In the genomic region with DNA sequence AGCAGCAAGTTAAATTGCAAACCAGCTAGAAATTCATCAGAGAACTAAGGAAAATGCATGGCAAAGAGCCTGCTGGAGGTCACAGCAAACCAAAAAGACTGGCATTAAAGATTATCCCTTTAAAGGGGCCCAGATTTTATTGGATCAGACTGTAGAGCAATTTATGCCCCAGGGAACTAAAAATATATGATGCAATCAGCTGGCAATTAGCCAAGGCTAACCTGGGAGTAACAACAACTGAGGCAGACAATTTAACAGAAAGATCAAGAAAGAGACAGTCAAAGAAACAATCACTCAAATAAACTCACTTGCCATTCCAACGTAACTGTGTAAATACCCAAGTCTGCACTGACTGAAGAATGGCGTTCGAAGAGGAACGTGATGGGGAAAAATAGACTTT, we compare ENCODE assay signal across 18 cellular contexts.
DNase-seq lines count a peak whose midpoint lies in the region; ATAC-seq, FAIRE-seq and TF ChIP-seq lines count a peak whose summit lies in the region.
"Had no signal": no experiment of that assay in that cellular context is flagged by ENCODE, and none has a peak within 500 bp of the region (broad histone marks: within the 10 kb centered on the region; RNA-seq: fewer than 3 reads in every experiment).

No MANE protein-coding gene starts in this region.

- no peaks in the 10 kb centered on the region for H4K20me1 ChIP-seq in IMR-90 (ENCODE audit: insufficient read depth, low read length)
- H4K20me1 ChIP-seq in K562 (replicated peaks; ENCODE audit: control insufficient read depth, insufficient read depth, low read length): no peaks in the 10 kb centered on the region

- H3K23ac ChIP-seq in IMR-90 (ENCODE audit: low read depth, low read length): no peak overlapping the region

- H3K27me3 ChIP-seq in IMR-90 (ENCODE audit: control insufficient read depth, insufficient read depth, low read length) (no peaks in the 10 kb centered on the region), K562 (ENCODE audit: control insufficient read depth in 2 of 2, insufficient read depth in 2 of 2, low read length in 2 of 2) (no peaks in the 10 kb centered on the region)
- H3K27me3 ChIP-seq: BE2C had no signal

- H3K9me3 Mint-ChIP-seq in nephron progenitor cell: no peaks in the 10 kb centered on the region

- in situ Hi-C loops in Caki2 (cut with HindIII; ENCODE audit: low pct_unique_long_range_greater_than_20kb, low sequenced_read_pairs): no loop called here
- in situ Hi-C loops in IMR-90 (cut with MboI; ENCODE audit: low sequenced_read_pairs): no loop called here
- in situ Hi-C loops in K562 (cut with MboI): no loop called here

- BruUV-seq in IMR-90 (replicated peaks; lab: Mats Ljungman, UMichigan) (no TSS peak), K562 (replicated peaks; lab: Mats Ljungman, UMichigan) (no TSS peak)

- CTCF ChIA-PET in IMR-90 (lab: Yijun Ruan, JAX): interaction anchor here (0.7 kb wide), 1 partner anchor 417 kb away, joined by 6 read pairs; no protein-coding TSS in a partner anchor
- CTCF ChIA-PET in K562 (lab: Yijun Ruan, JAX; ENCODE audit: low intra/inter-chr PET ratio): no interaction called here

- no peak overlapping the region for H3K4me3 Mint-ChIP-seq in nephron progenitor cell
- H3K4me3 Mint-ChIP-seq: CD8-positive, alpha-beta memory T cell had no signal

- H2AK9ac ChIP-seq in IMR-90 (replicated peaks; ENCODE audit: low read depth, low read length, poor library complexity): no peak overlapping the region

- H2AFZ ChIP-seq in IMR-90 (replicated peaks; ENCODE audit: low read length, poor library complexity) (no peak overlapping the region), K562 (ENCODE audit: low read depth, low read length) (no peak overlapping the region)
- H2AFZ ChIP-seq: GM23248 had no signal

- no peak overlapping the region for H2AK5ac ChIP-seq in IMR-90 (ENCODE audit: low read depth, low read length)

- no peaks in the 10 kb centered on the region for H3K36me3 ChIP-seq in IMR-90 (ENCODE audit: control insufficient read depth, insufficient read depth, low read length)
- H3K36me3 ChIP-seq in K562 (ENCODE audit: control insufficient read depth, insufficient read depth, low read length): no peaks in the 10 kb centered on the region
- H3K36me3 ChIP-seq: BE2C had no signal

- ATAC-seq in IMR-90 (ENCODE audit: low read depth): no peak
- no peak for ATAC-seq in K562
- ATAC-seq in GM21381 (IDR thresholded peaks at IDR 0.05; ENCODE audit: unreplicated experiment): no peak
- ATAC-seq in HG02973 (IDR thresholded peaks at IDR 0.05; ENCODE audit: unreplicated experiment): no peak

- dilution Hi-C loops in IMR-90 (cut with HindIII; ENCODE audit: low sequenced_read_pairs, unreplicated experiment): no loop called here

- no peak overlapping the region for H2BK5ac ChIP-seq in IMR-90 (ENCODE audit: low read depth, low read length, poor library complexity, severe bottlenecking)

- peak overlapping the region; percentile 93 for H3K27ac Mint-ChIP-seq in nephron progenitor cell
- H3K27ac Mint-ChIP-seq: CD4-positive, CD25-positive, alpha-beta regulatory T cell; CD8-positive, alpha-beta memory T cell had no signal

- no peak overlapping the region for H2BK20ac ChIP-seq in IMR-90 (ENCODE audit: low read depth, low read length)

- H3K4me1 ChIP-seq in IMR-90 (ENCODE audit: control insufficient read depth, insufficient read depth, low read length) (no peaks in the 10 kb centered on the region), K562 (replicated peaks in 1 of 2; ENCODE audit: control insufficient read depth in 2 of 2, insufficient read depth in 2 of 2, low read length in 2 of 2) (no peaks in the 10 kb centered on the region)
- H3K4me1 ChIP-seq: BE2C had no signal

- H3K18ac ChIP-seq in IMR-90 (ENCODE audit: low read depth, low read length): no peak overlapping the region

- no peak for TF ChIP-seq EP300 in K562 (IDR thresholded peaks at IDR 0.05; ENCODE audit: low read length)

- H3K27me3 Mint-ChIP-seq in nephron progenitor cell (ENCODE audit: low read depth, poor library complexity): peaks cover 6% of the 10 kb centered on the region
- H3K27me3 Mint-ChIP-seq: CD4-positive, CD25-positive, alpha-beta regulatory T cell; CD8-positive, alpha-beta memory T cell had no signal

- H4K91ac ChIP-seq in IMR-90 (ENCODE audit: insufficient read depth, low read depth, low read length): no peak overlapping the region

- peaks cover 16% of the 10 kb centered on the region for H3K4me1 Mint-ChIP-seq in nephron progenitor cell
- H3K4me1 Mint-ChIP-seq: CD4-positive, CD25-positive, alpha-beta regulatory T cell; CD8-positive, alpha-beta memory T cell had no signal

- FAIRE-seq in K562 (lab: Jason Lieb, UNC) (no peak), GM19239 (lab: Jason Lieb, UNC) (no peak)
- FAIRE-seq: D721Med had no signal

- no peak overlapping the region for H3K27ac ChIP-seq in IMR-90 (ENCODE audit: insufficient read depth, low read length)
- no peak overlapping the region for H3K27ac ChIP-seq in K562 (ENCODE audit: extremely low read depth, low read depth, low read length)
- H3K27ac ChIP-seq: GM23248 had no signal

- no peak overlapping the region for H3K56ac ChIP-seq in IMR-90 (ENCODE audit: extremely low read depth, insufficient read depth, low read length)

- no peak overlapping the region for H4K5ac ChIP-seq in IMR-90 (ENCODE audit: low read depth, low read length)

- no peaks in the 10 kb centered on the region for H3K9me3 ChIP-seq in IMR-90 (ENCODE audit: control insufficient read depth, insufficient read depth, low read length)
- no peaks in the 10 kb centered on the region for H3K9me3 ChIP-seq in K562 (replicated peaks; ENCODE audit: control insufficient read depth, insufficient read depth, low read depth, low read length)
- H3K9me3 ChIP-seq: BE2C had no signal

- H3K14ac ChIP-seq in IMR-90 (replicated peaks; ENCODE audit: low read depth, low read length): no peak overlapping the region

- H3K9ac ChIP-seq in IMR-90 (ENCODE audit: low read depth, low read length): no peak overlapping the region
- H3K9ac ChIP-seq in K562 (ENCODE audit: insufficient read depth in 1 of 2, low read depth in 2 of 2, low read length in 2 of 2): no peak overlapping the region
- H3K9ac ChIP-seq: GM23248 had no signal

- no peak overlapping the region for H4K8ac ChIP-seq in IMR-90 (ENCODE audit: low read depth in 2 of 2, low read length in 2 of 2)

- H2BK15ac ChIP-seq in IMR-90 (ENCODE audit: low read depth, low read length): no peak overlapping the region

- no peak for TF ChIP-seq POLR2A in IMR-90 (IDR thresholded peaks at IDR 0.05; ENCODE audit: low read depth, low read length)
- TF ChIP-seq POLR2A in K562 (conservative IDR thresholded peaks at IDR 0.05): no peak

- no peaks in the 10 kb centered on the region for H3K9me1 ChIP-seq in IMR-90 (ENCODE audit: insufficient read depth, low read length)
- no peaks in the 10 kb centered on the region for H3K9me1 ChIP-seq in K562 (ENCODE audit: control insufficient read depth, insufficient read depth, low read length)

- H3K4me3 ChIP-seq in IMR-90 (ENCODE audit: insufficient read depth, low read depth, low read length): no peak overlapping the region
- no peak overlapping the region for H3K4me3 ChIP-seq in K562
- H3K4me3 ChIP-seq: GM23248 had no signal

- no peaks in the 10 kb centered on the region for H3K79me2 ChIP-seq in K562 (ENCODE audit: control insufficient read depth, insufficient read depth, low read length)

- TF ChIP-seq CTCF in IMR-90 (conservative IDR thresholded peaks at IDR 0.05; ENCODE audit: low read depth, low read length): no peak
- TF ChIP-seq CTCF in K562 (IDR thresholded peaks at IDR 0.05 in 2 of 3, conservative IDR thresholded peaks at IDR 0.05 in 1 of 3; ENCODE audit: insufficient read depth in 2 of 3, low read depth in 1 of 3, low read length in 3 of 3): no peak
- no peak for TF ChIP-seq CTCF in nephron progenitor cell (IDR thresholded peaks at IDR 0.05)

- POLR2A ChIA-PET in IMR-90 (lab: Charles Lee; ENCODE audit: unreplicated experiment): no interaction called here
- POLR2A ChIA-PET in K562 (lab: Yijun Ruan, JAX): no interaction called here

- H3K79me1 ChIP-seq in IMR-90 (ENCODE audit: low read depth in 1 of 2, low read length in 2 of 2): no peaks in the 10 kb centered on the region

- H3K4me2 ChIP-seq in IMR-90 (ENCODE audit: low read depth, low read length): no peak overlapping the region
- no peak overlapping the region for H3K4me2 ChIP-seq in K562 (ENCODE audit: insufficient read depth, low read length)

- WGBS in IMR-90 (ENCODE audit: extremely low coverage in 2 of 2, insufficient read length in 1 of 2), 2 experiments: no CpG with 5 or more reads among the region's 4 CpGs
- WGBS in K562 (ENCODE audit: insufficient coverage, low coverage, missing lambda C conversion rate): 5% methylated on average over 4 of the region's 4 CpGs

- intact Hi-C loops in IMR-90 (cut with micrococcal nuclease) (no loop called here), K562 (cut with micrococcal nuclease) (no loop called here)

- no peak overlapping the region for H3K4ac ChIP-seq in IMR-90 (ENCODE audit: low read depth, low read length)

- TF ChIP-seq RAD21 in IMR-90 (IDR thresholded peaks at IDR 0.05; ENCODE audit: low read length) (no peak), K562 (CRISPR knock-in tag; conservative IDR thresholded peaks at IDR 0.05 in 1 of 2, IDR thresholded peaks at IDR 0.05 in 1 of 2) (no peak)

- H2BK120ac ChIP-seq in IMR-90 (ENCODE audit: low read depth, low read length): no peak overlapping the region

- DNase-seq in Caki2 (ENCODE audit: low read depth) (peak; percentile 13), IMR-90 (no peak), K562 (ENCODE audit: extremely low read depth in 1 of 4, low spot score in 3 of 4) (no peak), nephron progenitor cell (no peak), GM19239 (ENCODE audit: insufficient read length, low spot score) (no peak)
- DNase-seq: ACHN; BE2C; C1 segment of cervical spinal cord; CD4-positive, CD25-positive, alpha-beta regulatory T cell; CD8-positive, alpha-beta memory T cell; COR-L47; DMS79; GF-D8; GM23248; HCEC 1CT had no signal

- no peaks in the 10 kb centered on the region for H3K36me3 Mint-ChIP-seq in nephron progenitor cell (ENCODE audit: low read depth)
- H3K36me3 Mint-ChIP-seq: CD4-positive, CD25-positive, alpha-beta regulatory T cell; CD8-positive, alpha-beta memory T cell had no signal

TF ChIP-seq in IMR-90, 13 proteins besides CTCF, POLR2A, EP300 and RAD21:
- TF ChIP-seq CEBPB (IDR thresholded peaks at IDR 0.05; ENCODE audit: low read depth, low read length): peak; percentile 78
- no peak for TF ChIP-seq RFX5 (IDR thresholded peaks at IDR 0.05; ENCODE audit: low read depth, low read length)
- TF ChIP-seq BHLHE40 (IDR thresholded peaks at IDR 0.05; ENCODE audit: low read depth, low read length): no peak
- no peak for TF ChIP-seq MAFK (IDR thresholded peaks at IDR 0.05; ENCODE audit: low read depth, low read length)

TF ChIP-seq in K562, 482 proteins besides CTCF, POLR2A, EP300 and RAD21:
- TF ChIP-seq NFIC (IDR thresholded peaks at IDR 0.05) (peak; percentile 7; the same call in 1 of the 2 replicates), CEBPG (CRISPR knock-in tag; IDR thresholded peaks at IDR 0.05) (no peak), CEBPG (tag; conservative IDR thresholded peaks at IDR 0.05 in 1 of 2, IDR thresholded peaks at IDR 0.05 in 1 of 2) (peak in 1 of 2 experiments; percentile 58; a peak in 2 of 4 replicates), PHF8 (IDR thresholded peaks at IDR 0.05; ENCODE audit: borderline replicate concordance, low read length) (no peak)
TF ChIP-seq in K562: peak in this region for 2.
